In the genomic region with DNA sequence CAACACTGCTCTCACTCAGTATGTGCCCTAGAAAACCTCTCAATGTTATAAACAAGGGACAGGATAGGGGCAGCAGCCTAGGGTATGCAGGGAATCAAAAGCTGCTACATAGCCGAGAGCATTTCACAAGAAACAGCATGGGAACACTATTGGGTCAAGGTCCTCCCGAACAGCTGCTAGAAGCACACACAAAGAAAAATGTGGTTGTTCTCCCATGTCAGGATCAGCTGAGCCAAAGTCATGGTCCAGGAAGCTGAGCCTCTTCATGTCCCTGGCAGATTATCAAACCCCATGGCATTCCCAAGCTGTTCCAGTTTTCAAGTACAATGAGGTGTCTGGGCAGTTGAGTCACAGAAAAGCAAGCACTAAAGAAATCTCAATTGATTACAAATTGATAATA, we compare ENCODE assay signal across 17 cellular contexts. TPM values are rescaled to one million over a fixed set of nuclear protein-coding genes. Genes with fewer than 3 reads are reported as not detected.
DNase-seq lines count a peak whose midpoint lies in the region; ATAC-seq and TF ChIP-seq lines count a peak whose summit lies in the region.
"Had no signal": no experiment of that assay in that cellular context is flagged by ENCODE, and none has a peak within 500 bp of the region (broad histone marks: within the 10 kb centered on the region; RNA-seq: fewer than 3 reads in every experiment).

No MANE protein-coding gene starts in this region.

- H2BK5ac ChIP-seq in IMR-90 (ENCODE audit: low read depth, low read length, poor library complexity, severe bottlenecking) = peak overlapping the region; percentile 6

- no peak for TF ChIP-seq RAD21 in IMR-90 (IDR thresholded peaks at IDR 0.05; ENCODE audit: low read length)

- no peak overlapping the region for H3K56ac ChIP-seq in IMR-90 (ENCODE audit: extremely low read depth, insufficient read depth, low read length)

- peak overlapping the region; percentile 36 for H3K14ac ChIP-seq in IMR-90 (replicated peaks; ENCODE audit: low read depth, low read length)

- CTCF ChIA-PET in IMR-90 (lab: Yijun Ruan, JAX) = no interaction called here

- BruUV-seq in IMR-90 (replicated peaks; lab: Mats Ljungman, UMichigan) = TSS peak; percentile 86

- no peak overlapping the region for H2BK15ac ChIP-seq in IMR-90 (ENCODE audit: low read depth, low read length)

- POLR2A ChIA-PET in IMR-90 (lab: Charles Lee; ENCODE audit: unreplicated experiment) = no interaction called here

- no peak overlapping the region for H3K4ac ChIP-seq in IMR-90 (ENCODE audit: low read depth, low read length)

- H3K27me3 ChIP-seq in IMR-90 (ENCODE audit: control insufficient read depth, insufficient read depth, low read length) (no peaks in the 10 kb centered on the region), colonic mucosa (no peaks in the 10 kb centered on the region), lower lobe of right lung (ENCODE audit: low read depth) (no peaks in the 10 kb centered on the region), thyroid gland (no peaks in the 10 kb centered on the region), transverse colon (no peaks in the 10 kb centered on the region)
- H3K27me3 ChIP-seq: hepatocyte had no signal

- H3K4me1 ChIP-seq in IMR-90 (ENCODE audit: control insufficient read depth, insufficient read depth, low read length) (peaks cover 3% of the 10 kb centered on the region), colonic mucosa (no peaks in the 10 kb centered on the region), lower lobe of right lung (no peaks in the 10 kb centered on the region), thyroid gland (peaks cover 0 to 5% of the 10 kb centered on the region in 2 donors), transverse colon (no peaks in the 10 kb centered on the region)

- no peak for TF ChIP-seq EP300 in transverse colon (IDR thresholded peaks at IDR 0.05; ENCODE audit: low read depth)

- H4K5ac ChIP-seq in IMR-90 (ENCODE audit: low read depth, low read length) = no peak overlapping the region

- dilution Hi-C loops in IMR-90 (cut with HindIII; ENCODE audit: low sequenced_read_pairs, unreplicated experiment) = no loop called here

- peak overlapping the region in 1 of 2 experiments; percentile 5; a peak in 1 of 4 replicates for H4K8ac ChIP-seq in IMR-90 (ENCODE audit: low read depth in 2 of 2, low read length in 2 of 2)

- no peak overlapping the region for H2AFZ ChIP-seq in IMR-90 (replicated peaks; ENCODE audit: low read length, poor library complexity)
- H2AFZ ChIP-seq: hepatocyte had no signal

- H3K27ac ChIP-seq in IMR-90 (ENCODE audit: insufficient read depth, low read length) = no peak overlapping the region
- peak overlapping the region; percentile 9 for H3K27ac ChIP-seq in colonic mucosa
- no peak overlapping the region for H3K27ac ChIP-seq in lower lobe of right lung
- peak overlapping the region in 1 of 3 donors; percentile 71 for H3K27ac ChIP-seq in thyroid gland
- H3K27ac ChIP-seq in transverse colon = no peak overlapping the region
- H3K27ac ChIP-seq: hepatocyte had no signal

- H3K4me2 ChIP-seq in IMR-90 (ENCODE audit: low read depth, low read length) = no peak overlapping the region
- H3K4me2 ChIP-seq: hepatocyte had no signal

- no peak overlapping the region for H3K9ac ChIP-seq in IMR-90 (ENCODE audit: low read depth, low read length)
- H3K9ac ChIP-seq in colonic mucosa (ENCODE audit: low read depth in 2 of 2, low read length in 2 of 2) = no peak overlapping the region

- H3K36me3 ChIP-seq in IMR-90 (ENCODE audit: control insufficient read depth, insufficient read depth, low read length) (no peaks in the 10 kb centered on the region), colonic mucosa (no peaks in the 10 kb centered on the region), lower lobe of right lung (peaks cover 20% of the 10 kb centered on the region), thyroid gland (no peaks in the 10 kb centered on the region), transverse colon (peaks cover 0 to 32% (median 2%) of the 10 kb centered on the region in 4 donors)

- TF ChIP-seq CTCF in IMR-90 (conservative IDR thresholded peaks at IDR 0.05; ENCODE audit: low read depth, low read length) = no peak
- TF ChIP-seq CTCF in colonic mucosa (IDR thresholded peaks at IDR 0.05) = no peak
- TF ChIP-seq CTCF in lower lobe of right lung (IDR thresholded peaks at IDR 0.05) = no peak
- no peak for TF ChIP-seq CTCF in thyroid gland (IDR thresholded peaks at IDR 0.05)
- TF ChIP-seq CTCF in transverse colon (IDR thresholded peaks at IDR 0.05) = no peak
- no peak for TF ChIP-seq CTCF in GM20000 (IDR thresholded peaks at IDR 0.05; ENCODE audit: extremely low read depth, missing control alignments)

- DNase-seq in IMR-90 (peak; percentile 89), colonic mucosa (no peak), lower lobe of right lung (no peak), thyroid gland (peak; percentile 74 to 75), transverse colon (no peak), GM20000 (ENCODE audit: low spot score) (no peak)
- DNase-seq: activated CD8-positive, alpha-beta T cell treated with anti-CD3 and anti-CD28 coated beads, Interleukin-2, amount 10 ng/mL, durations not matched to agents 7 days and 5 days; activated naive CD4-positive, alpha-beta T cell treated with Interleukin-2 at 50 U/mL for 16 hours; NCI-H1105; NCI-H524; RPMI8226; stimulated activated naive CD8-positive, alpha-beta T cell treated with anti-CD3 and anti-CD28 coated beads, Interleukin-15, amount 100 ng/mL, for 72 hours; T1000 had no signal

- H3K18ac ChIP-seq in IMR-90 (ENCODE audit: low read depth, low read length) = no peak overlapping the region

- intact Hi-C loops in IMR-90 (cut with micrococcal nuclease) = no loop called here
- intact Hi-C loops in colonic mucosa (cut with DNase I) = no loop called here
- intact Hi-C loops in lower lobe of right lung (cut with DNase I) = no loop called here
- intact Hi-C loops in thyroid gland (cut with DNase I) = no loop called here
- intact Hi-C loops in transverse colon (cut with DNase I; ENCODE audit: low total_unique reads) = no loop called here

- TF ChIP-seq POLR2A in IMR-90 (IDR thresholded peaks at IDR 0.05; ENCODE audit: low read depth, low read length) = no peak
- TF ChIP-seq POLR2A in thyroid gland (IDR thresholded peaks at IDR 0.05) = no peak
- TF ChIP-seq POLR2A in transverse colon (IDR thresholded peaks at IDR 0.05) = no peak

- H3K23ac ChIP-seq in IMR-90 (ENCODE audit: low read depth, low read length) = no peak overlapping the region

- H2BK20ac ChIP-seq in IMR-90 (ENCODE audit: low read depth, low read length) = no peak overlapping the region

- H3K79me1 ChIP-seq in IMR-90 (ENCODE audit: low read depth in 1 of 2, low read length in 2 of 2) = no peaks in the 10 kb centered on the region; a peak in 1 of 4 replicates

- WGBS in IMR-90 (ENCODE audit: extremely low coverage in 2 of 2, insufficient read length in 1 of 2), 2 experiments = no CpG with 5 or more reads among the region's 2 CpGs
- WGBS in thyroid gland, 2 donors = 59 to 61% methylated on average over 2 of the region's 2 CpGs
- WGBS in transverse colon (ENCODE audit: low coverage in 1 of 2), 2 donors = 92% methylated on average over 2 of the region's 2 CpGs; no CpG with 5 or more reads in 1 of the 2 donors

- in situ Hi-C loops in IMR-90 (cut with MboI; ENCODE audit: low sequenced_read_pairs) = no loop called here
- in situ Hi-C loops in transverse colon (cut with MboI; ENCODE audit: low pct_ligation_motif_present in 1 of 4, low pct_unique_long_range_greater_than_20kb in 1 of 4, low sequenced_read_pairs in 3 of 4) = no loop called here

- H2AK9ac ChIP-seq in IMR-90 (replicated peaks; ENCODE audit: low read depth, low read length, poor library complexity) = no peak overlapping the region

- H3K9me3 ChIP-seq in IMR-90 (ENCODE audit: control insufficient read depth, insufficient read depth, low read length) (no peaks in the 10 kb centered on the region), colonic mucosa (no peaks in the 10 kb centered on the region), lower lobe of right lung (no peaks in the 10 kb centered on the region), thyroid gland (no peaks in the 10 kb centered on the region), transverse colon (no peaks in the 10 kb centered on the region)

- H4K91ac ChIP-seq in IMR-90 (ENCODE audit: insufficient read depth, low read depth, low read length) = no peak overlapping the region

- peak; percentile 24 for ATAC-seq in IMR-90 (ENCODE audit: low read depth)
- ATAC-seq in lower lobe of right lung = peak; percentile 11 to 72
- no peak for ATAC-seq in HG02759 (IDR thresholded peaks at IDR 0.05; ENCODE audit: unreplicated experiment)
- ATAC-seq: activated CD8-positive, alpha-beta T cell treated with anti-CD3 and anti-CD28 coated beads, Interleukin-2, amount 10 ng/mL, durations not matched to agents 7 days and 5 days; stimulated activated naive CD8-positive, alpha-beta T cell treated with anti-CD3 and anti-CD28 coated beads, Interleukin-15, amount 100 ng/mL, for 72 hours had no signal

- peaks cover 4% of the 10 kb centered on the region; the same call in 1 of the 2 replicates for H4K20me1 ChIP-seq in IMR-90 (ENCODE audit: insufficient read depth, low read length)

- peak overlapping the region; percentile 19; the same call in 1 of the 2 replicates for H2AK5ac ChIP-seq in IMR-90 (ENCODE audit: low read depth, low read length)

- H2BK120ac ChIP-seq in IMR-90 (ENCODE audit: low read depth, low read length) = no peak overlapping the region

- no peak overlapping the region for H3K4me3 ChIP-seq in IMR-90 (ENCODE audit: insufficient read depth, low read depth, low read length)
- no peak overlapping the region for H3K4me3 ChIP-seq in colonic mucosa
- no peak overlapping the region for H3K4me3 ChIP-seq in lower lobe of right lung
- no peak overlapping the region for H3K4me3 ChIP-seq in thyroid gland (replicated peaks in 1 of 3)
- no peak overlapping the region for H3K4me3 ChIP-seq in transverse colon
- H3K4me3 ChIP-seq: hepatocyte had no signal

- peaks cover 12% of the 10 kb centered on the region for H3K9me1 ChIP-seq in IMR-90 (ENCODE audit: insufficient read depth, low read length)

TF ChIP-seq in IMR-90, 13 proteins besides CTCF, POLR2A, EP300 and RAD21 (continues in another document):
- TF ChIP-seq BHLHE40 (IDR thresholded peaks at IDR 0.05; ENCODE audit: low read depth, low read length) = no peak
- TF ChIP-seq SMC3 (IDR thresholded peaks at IDR 0.05; ENCODE audit: low read depth, low read length) = no peak
- 0 out of 2 replicates have a peak, but pooled peaks have one; percentile 10 for TF ChIP-seq CEBPB (IDR thresholded peaks at IDR 0.05; ENCODE audit: low read depth, low read length)
- no peak for TF ChIP-seq FOS (IDR thresholded peaks at IDR 0.05; ENCODE audit: low read depth, low read length)
- no peak for TF ChIP-seq MAZ (IDR thresholded peaks at IDR 0.05; ENCODE audit: borderline replicate concordance, low read depth, low read length)
- no peak for TF ChIP-seq MXI1 (IDR thresholded peaks at IDR 0.05; ENCODE audit: borderline replicate concordance, low read depth, low read length)
- TF ChIP-seq RFX5 (IDR thresholded peaks at IDR 0.05; ENCODE audit: low read depth, low read length) = no peak

RNA-seq across cellular contexts. Expression of gene GDPD4, which starts 21.0 kb away (rescaled TPM):
- total RNA-seq in IMR-90 (2012; rRNA removed) (not detected in 2 replicates), colonic mucosa (not detected), lower lobe of right lung (not detected), thyroid gland (1 to 10 TPM in 1 of 4 donors, not detected in 3; 3.6 TPM), transverse colon (not detected)
- not detected in 2 replicates for polyA plus RNA-seq in IMR-90 (2012; rRNA removed)
- polyA plus RNA-seq in IMR-90 (2012; cell fraction: cytosol; rRNA removed) = not detected in 2 replicates
- 0.17 and 0.42 TPM in 2 replicates for polyA plus RNA-seq in IMR-90 (2012; cell fraction: nucleus; rRNA removed; ENCODE audit: low replicate concordance)
- total RNA-seq: activated CD8-positive, alpha-beta T cell treated with anti-CD3 and anti-CD28 coated beads, Interleukin-2, amount 10 ng/mL, durations not matched to agents 7 days and 5 days; dermis microvascular lymphatic vessel endothelial cell; HT1080 had no signal

Comparison
In these comparisons a context has a peak if more than half of its experiments do, and no peak if none do; other contexts are left out.
1. DNase-seq: peak in IMR-90 (single experiment) and thyroid gland (2 of 2); none in colonic mucosa (single experiment), lower lobe of right lung (single experiment), transverse colon (single experiment) and GM20000 (single experiment).